ENCODE assay signal across 15 cellular contexts in the genomic region with DNA sequence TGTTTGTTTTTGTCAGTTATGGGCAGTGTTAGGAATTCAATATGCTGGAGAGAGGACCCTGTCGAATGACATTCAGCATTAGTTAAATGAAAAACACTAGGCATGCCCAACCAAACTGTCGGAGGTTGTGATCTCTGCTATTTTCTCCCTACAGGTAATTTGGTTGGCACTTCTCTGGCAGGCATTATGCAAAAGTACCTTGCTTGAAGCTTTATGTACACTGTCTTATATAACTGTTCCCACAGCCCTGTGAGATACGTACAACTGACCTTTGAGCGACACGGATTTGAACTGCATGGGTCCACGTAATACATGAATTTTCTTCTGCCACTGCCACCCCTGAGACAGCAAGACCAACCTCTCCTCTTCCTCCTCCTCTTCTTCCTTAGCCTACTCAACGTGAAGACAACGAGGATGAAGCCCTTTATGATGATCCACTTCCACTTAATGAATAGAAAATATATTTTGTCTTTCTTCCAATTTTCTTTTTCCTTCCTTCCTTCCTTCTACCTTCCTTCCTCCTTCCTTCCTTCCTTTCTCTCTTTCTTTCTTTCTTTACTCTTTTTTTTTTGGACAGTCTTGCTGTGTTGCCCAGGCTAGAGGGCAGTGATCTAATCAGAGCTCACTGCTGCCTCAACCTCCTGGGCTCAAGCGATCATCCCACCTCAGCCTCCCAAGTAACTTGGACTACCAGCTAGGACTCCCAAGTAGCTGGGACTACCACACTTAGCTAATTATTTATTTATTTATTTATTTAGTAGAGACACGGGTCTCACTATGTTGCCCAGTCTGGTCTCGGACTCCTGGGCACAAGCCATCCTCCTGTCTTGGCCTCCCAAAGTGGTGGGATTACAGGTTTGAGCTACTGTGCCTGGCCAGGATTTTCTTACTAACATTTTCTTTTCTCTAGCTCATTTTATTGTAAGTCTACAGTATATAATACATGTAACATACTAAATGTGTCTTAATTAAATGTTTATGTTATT.
A peak's percentile ranks its signal among the peaks of the same experiment; 100 is the strongest.
DNase-seq lines count a peak whose midpoint lies in the region; ATAC-seq and TF ChIP-seq lines count a peak whose summit lies in the region.
"Had no signal": no experiment of that assay in that cellular context is flagged by ENCODE, and none has a peak within 500 bp of the region (broad histone marks: within the 10 kb centered on the region; RNA-seq: fewer than 3 reads in every experiment).

No MANE protein-coding gene starts in this region.

- WGBS in ovary, 3 donors: 95 to 96% (median 95%) methylated on average over 11 of the region's 11 CpGs
- WGBS in urinary bladder: 95% methylated on average over 11 of the region's 11 CpGs

- no peak for TF ChIP-seq CTCF in left ventricle myocardium inferior (IDR thresholded peaks at IDR 0.05; ENCODE audit: borderline replicate concordance)
- TF ChIP-seq CTCF in dorsolateral prefrontal cortex (IDR thresholded peaks at IDR 0.05 in 54 of 56, conservative IDR thresholded peaks at IDR 0.05 in 2 of 56; ENCODE audit: low read depth in 1 of 56, partially characterized antibody in 56 of 56): no peak
- no peak for TF ChIP-seq CTCF in ovary (IDR thresholded peaks at IDR 0.05)

- H3K27me3 Mint-ChIP-seq in activated naive CD4-positive, alpha-beta T cell treated with anti-CD3 and anti-CD28 coated beads for 36 hours (ENCODE audit: low read depth): no peaks in the 10 kb centered on the region
- H3K27me3 Mint-ChIP-seq: effector memory CD8-positive, alpha-beta T cell; T-helper 17 cell; type B pancreatic cell had no signal

- no peaks in the 10 kb centered on the region for H3K36me3 ChIP-seq in left ventricle myocardium inferior
- H3K36me3 ChIP-seq in ovary: no peaks in the 10 kb centered on the region
- no peaks in the 10 kb centered on the region for H3K36me3 ChIP-seq in urinary bladder (ENCODE audit: insufficient read depth)

- H3K27me3 ChIP-seq in left ventricle myocardium inferior (ENCODE audit: low read depth) (no peaks in the 10 kb centered on the region), dorsolateral prefrontal cortex (no peaks in the 10 kb centered on the region), ovary (no peaks in the 10 kb centered on the region)

- H3K27ac ChIP-seq in left ventricle myocardium inferior (replicated peaks) (peak overlapping the region; percentile 100), dorsolateral prefrontal cortex (peak overlapping the region in 50 of 59 donors; percentile 4 to 94 (median 64)), ovary (peak overlapping the region; percentile 35 to 95), urinary bladder (ENCODE audit: low read depth) (peak overlapping the region; percentile 51)

- H3K4me1 ChIP-seq in left ventricle myocardium inferior (peaks cover 70% of the 10 kb centered on the region), ovary (ENCODE audit: insufficient read depth) (peaks cover 19% of the 10 kb centered on the region), urinary bladder (ENCODE audit: insufficient read depth) (no peaks in the 10 kb centered on the region)

- H3K36me3 Mint-ChIP-seq in activated naive CD4-positive, alpha-beta T cell treated with anti-CD3 and anti-CD28 coated beads for 36 hours (ENCODE audit: low read depth): no peaks in the 10 kb centered on the region
- H3K36me3 Mint-ChIP-seq: natural killer cell, type B pancreatic cell had no signal

- H3K4me3 Mint-ChIP-seq in activated naive CD4-positive, alpha-beta T cell treated with anti-CD3 and anti-CD28 coated beads for 36 hours: no peak overlapping the region
- H3K4me3 Mint-ChIP-seq: effector memory CD8-positive, alpha-beta T cell; natural killer cell; T-helper 17 cell; type B pancreatic cell had no signal

- intact Hi-C loops in left ventricle myocardium inferior (cut with micrococcal nuclease) (no loop called here), left cardiac atrium (cut with DNase I) (no loop called here), dorsolateral prefrontal cortex (cut with DNase I) (no loop called here), ovary (cut with DNase I) (no loop called here)
- intact Hi-C loops in activated naive CD4-positive, alpha-beta T cell treated with anti-CD3 and anti-CD28 coated beads for 36 hours (cut with micrococcal nuclease): no loop called here

- no peaks in the 10 kb centered on the region for H3K9me3 ChIP-seq in left ventricle myocardium inferior (replicated peaks)
- H3K9me3 ChIP-seq in ovary: no peaks in the 10 kb centered on the region

- no peak for TF ChIP-seq EP300 in ovary (IDR thresholded peaks at IDR 0.05)

- ATAC-seq in left cardiac atrium (no peak), GM18520 (IDR thresholded peaks at IDR 0.05; ENCODE audit: unreplicated experiment) (no peak)
- ATAC-seq: natural killer cell, Panc1 had no signal

- no peak overlapping the region for H3K27ac Mint-ChIP-seq in activated naive CD4-positive, alpha-beta T cell treated with anti-CD3 and anti-CD28 coated beads for 36 hours
- H3K27ac Mint-ChIP-seq: activated T-cell treated with anti-CD3 and anti-CD28 coated beads, Interleukin-2, amount 50 U/mL, for 72 hours; natural killer cell; T-helper 17 cell; type B pancreatic cell had no signal

- CTCF ChIA-PET in activated naive CD4-positive, alpha-beta T cell treated with anti-CD3 and anti-CD28 coated beads for 36 hours (lab: Charles Lee): interaction anchor here (0.7 to 1.1 kb wide), 2 partner anchors 9 to 52 kb away, joined by 3 read pairs; no protein-coding TSS in a partner anchor

- TF ChIP-seq POLR2A in ovary (IDR thresholded peaks at IDR 0.05): no peak

- DNase-seq in left ventricle myocardium inferior (no peak), left cardiac atrium (no peak), dorsolateral prefrontal cortex (no peak), ovary (no peak), iPS-NIHi7 (ENCODE audit: extremely low spot score) (no peak)
- DNase-seq in activated naive CD4-positive, alpha-beta T cell treated with anti-CD3 and anti-CD28 coated beads for 36 hours: no peak
- DNase-seq: effector memory CD8-positive, alpha-beta T cell; natural killer cell; NCI-H2227 treated with DMSO at 0.1 percent for 48 hours; T-helper 17 cell had no signal

- no peaks in the 10 kb centered on the region for H3K9me3 Mint-ChIP-seq in activated naive CD4-positive, alpha-beta T cell treated with anti-CD3 and anti-CD28 coated beads for 36 hours
- H3K9me3 Mint-ChIP-seq: activated T-cell treated with anti-CD3 and anti-CD28 coated beads, Interleukin-2, amount 50 U/mL, for 72 hours; effector memory CD8-positive, alpha-beta T cell; natural killer cell; type B pancreatic cell had no signal

- H3K4me1 Mint-ChIP-seq in activated naive CD4-positive, alpha-beta T cell treated with anti-CD3 and anti-CD28 coated beads for 36 hours (ENCODE audit: low read depth): peaks cover 15% of the 10 kb centered on the region

- no peak overlapping the region for H3K4me3 ChIP-seq in left ventricle myocardium inferior
- no peak overlapping the region for H3K4me3 ChIP-seq in dorsolateral prefrontal cortex
- H3K4me3 ChIP-seq in ovary: no peak overlapping the region
- no peak overlapping the region for H3K4me3 ChIP-seq in urinary bladder (ENCODE audit: low read depth, low read length)
